ENCODE assay signal across 1 cellular context in genomic region chr2:26011609-26011989, GRCh38.
TF ChIP-seq lines count a peak whose summit lies in the region.

No MANE protein-coding gene starts in this region.

TF ChIP-seq in K562, 482 proteins besides CTCF, POLR2A, EP300 and RAD21:
- TF ChIP-seq PBX2 (CRISPR knock-in tag; IDR thresholded peaks at IDR 0.05; ENCODE audit: low read depth) (no peak), PBX2 (tag; conservative IDR thresholded peaks at IDR 0.05; ENCODE audit: low read depth) (peak; percentile 56), TAL1 (IDR thresholded peaks at IDR 0.05) (peak; percentile 40; the same call in 1 of the 2 replicates), TCF3 (CRISPR knock-in tag; IDR thresholded peaks at IDR 0.05) (peak; percentile 64; the same call in 1 of the 2 replicates), CEBPG (CRISPR knock-in tag; IDR thresholded peaks at IDR 0.05) (0 out of 2 replicates have a peak, but pooled peaks have one; percentile 16), CEBPG (tag; conservative IDR thresholded peaks at IDR 0.05 in 1 of 2, IDR thresholded peaks at IDR 0.05 in 1 of 2) (no peak), CBFA2T2 (conservative IDR thresholded peaks at IDR 0.05) (peak; percentile 45), BCLAF1 (IDR thresholded peaks at IDR 0.05; ENCODE audit: borderline replicate concordance in 1 of 2, control insufficient read depth in 1 of 2, low read depth in 2 of 2, low read length in 1 of 2) (no peak), CBFA2T3 (IDR thresholded peaks at IDR 0.05) (peak; percentile 71), TRIM25 (IDR thresholded peaks at IDR 0.05; ENCODE audit: borderline replicate concordance) (no peak), PKNOX1 (IDR thresholded peaks at IDR 0.05) (peak; percentile 31; the same call in 1 of the 2 replicates), GTF2F1 (IDR thresholded peaks at IDR 0.05; ENCODE audit: low read depth, low read length) (no peak), RBM15 (IDR thresholded peaks at IDR 0.05; ENCODE audit: insufficient read depth, low read length) (no peak), MEIS2 (IDR thresholded peaks at IDR 0.05; ENCODE audit: partially characterized antibody) (peak; percentile 73), MCM5 (IDR thresholded peaks at IDR 0.05; ENCODE audit: low read depth) (no peak), MAX (CRISPR knock-in tag; IDR thresholded peaks at IDR 0.05) (0 out of 2 replicates have a peak, but pooled peaks have one; percentile 14)
